16 cellular contexts compared by ENCODE assay signal in genomic region chr10:6748981-6749630, GRCh38.
DNase-seq lines count a peak whose midpoint lies in the region; ATAC-seq, FAIRE-seq and TF ChIP-seq lines count a peak whose summit lies in the region.
"Had no signal": no experiment of that assay in that cellular context is flagged by ENCODE, and none has a peak within 500 bp of the region (broad histone marks: within the 10 kb centered on the region; RNA-seq: fewer than 3 reads in every experiment).

No MANE protein-coding gene starts in this region.

- TF ChIP-seq EP300 in SK-N-SH (IDR thresholded peaks at IDR 0.05; ENCODE audit: borderline replicate concordance in 1 of 2, low read depth in 1 of 2, low read length in 1 of 2): peak in 1 of 2 experiments; percentile 72; a peak in 2 of 4 replicates

- H3K9me2 ChIP-seq in SK-N-SH: no peaks in the 10 kb centered on the region

- peak; percentile 45 for DNase-seq in H54 (ENCODE audit: insufficient read length, low spot score)
- no peak for DNase-seq in SK-N-SH
- peak; percentile 58 to 91 for DNase-seq in fibroblast of lung (ENCODE audit: low read depth in 2 of 2)
- DNase-seq in activated CD8-positive, alpha-beta memory T cell treated with anti-CD3 and anti-CD28 coated beads, Interleukin-2, amount 10 ng/mL, durations not matched to agents 7 days and 5 days: no peak
- DNase-seq in MV-4-11 (lab: John Stamatoyannopoulos, UW): no peak
- DNase-seq in caudate nucleus (lab: John Stamatoyannopoulos, UW): no peak
- no peak for DNase-seq in activated T-helper 2 cell treated with anti-CD3 and anti-CD28 coated beads, Interferon-gamma antibody, Interleukin-2, Interleukin-4, amounts not matched to agents 10 μg/mL and 5 μg/mL and 100 μg/mL, durations not matched to agents 14 hours and 24 hours and 36 hours (ENCODE audit: low spot score)
- DNase-seq: Caco-2, dorsolateral prefrontal cortex, left lung, NCI-H1694, SHP77 had no signal

- peaks cover 0 to 23% of the 10 kb centered on the region in 2 experiments; a peak in 2 of 4 replicates for H3K4me1 ChIP-seq in SK-N-SH (ENCODE audit: control insufficient read depth in 1 of 2, insufficient read depth in 2 of 2, low read depth in 1 of 2, low read length in 1 of 2)
- H3K4me1 ChIP-seq in fibroblast of lung (ENCODE audit: control insufficient read depth, extremely low read depth, insufficient read depth, low read length): peaks cover 7% of the 10 kb centered on the region
- H3K4me1 ChIP-seq in skeletal muscle tissue (ENCODE audit: control insufficient read depth in 3 of 3, insufficient read depth in 3 of 3, low read length in 3 of 3): peaks cover 13 to 27% (median 25%) of the 10 kb centered on the region in 3 donors
- H3K4me1 ChIP-seq: Caco-2, left lung had no signal

- H3K36me3 Mint-ChIP-seq in activated CD8-positive, alpha-beta memory T cell treated with anti-CD3 and anti-CD28 coated beads, Interleukin-2, amount 10 ng/mL, durations not matched to agents 7 days and 5 days: no peaks in the 10 kb centered on the region
- no peaks in the 10 kb centered on the region for H3K36me3 Mint-ChIP-seq in activated T-helper 2 cell treated with anti-CD3 and anti-CD28 coated beads, Interferon-gamma antibody, Interleukin-2, Interleukin-4, amounts not matched to agents 10 μg/mL and 5 μg/mL and 100 μg/mL, durations not matched to agents 14 hours and 24 hours and 36 hours (ENCODE audit: low read depth)
- H3K36me3 Mint-ChIP-seq: activated naive CD8-positive, alpha-beta T cell had no signal

- 16% methylated on average over 5 of the region's 5 CpGs for WGBS in SK-N-SH (ENCODE audit: low lambda C conversion rate)

- H3K27me3 Mint-ChIP-seq in activated CD8-positive, alpha-beta memory T cell treated with anti-CD3 and anti-CD28 coated beads, Interleukin-2, amount 10 ng/mL, durations not matched to agents 7 days and 5 days: peaks cover 30% of the 10 kb centered on the region
- peaks cover 17% of the 10 kb centered on the region for H3K27me3 Mint-ChIP-seq in activated T-helper 2 cell treated with anti-CD3 and anti-CD28 coated beads, Interferon-gamma antibody, Interleukin-2, Interleukin-4, amounts not matched to agents 10 μg/mL and 5 μg/mL and 100 μg/mL, durations not matched to agents 14 hours and 24 hours and 36 hours (ENCODE audit: low read depth)

- H3K9me3 ChIP-seq in SK-N-SH (no peaks in the 10 kb centered on the region), fibroblast of lung (ENCODE audit: control insufficient read depth, insufficient read depth, low read depth, low read length) (no peaks in the 10 kb centered on the region), skeletal muscle tissue (ENCODE audit: control insufficient read depth in 3 of 3, low read length in 3 of 3) (no peaks in the 10 kb centered on the region)
- H3K9me3 ChIP-seq: Caco-2, left lung had no signal

- no peak overlapping the region for H2AFZ ChIP-seq in SK-N-SH (ENCODE audit: low read depth)
- no peak overlapping the region for H2AFZ ChIP-seq in fibroblast of lung (ENCODE audit: low read length)

- POLR2A ChIA-PET in SK-N-SH (lab: Yijun Ruan, JAX): no interaction called here

- ATAC-seq in activated CD8-positive, alpha-beta memory T cell treated with anti-CD3 and anti-CD28 coated beads, Interleukin-2, amount 10 ng/mL, durations not matched to agents 7 days and 5 days: no peak
- ATAC-seq: K562, left lung had no signal

- H3K79me2 ChIP-seq in SK-N-SH (ENCODE audit: insufficient read depth) (no peaks in the 10 kb centered on the region), fibroblast of lung (ENCODE audit: control insufficient read depth, insufficient read depth, low read length) (no peaks in the 10 kb centered on the region)

- TF ChIP-seq POLR2A in H54 (IDR thresholded peaks at IDR 0.05; ENCODE audit: low read depth, low read length): no peak

- no peak overlapping the region for H3K4me3 ChIP-seq in SK-N-SH (ENCODE audit: low read depth in 2 of 2, low read length in 1 of 2)
- H3K4me3 ChIP-seq in fibroblast of lung (replicated peaks in 1 of 4; ENCODE audit: control extremely low read depth in 1 of 4, insufficient read depth in 1 of 4, low read depth in 3 of 4, low read length in 4 of 4): no peak overlapping the region
- no peak overlapping the region for H3K4me3 ChIP-seq in skeletal muscle tissue (ENCODE audit: low read length in 3 of 3)
- H3K4me3 ChIP-seq: dorsolateral prefrontal cortex, K562, left lung, skin epidermis had no signal

- peak overlapping the region in 1 of 2 experiments; percentile 58; a peak in 2 of 4 replicates for H3K27ac ChIP-seq in SK-N-SH (ENCODE audit: low read depth in 2 of 2, low read length in 1 of 2)
- no peak overlapping the region for H3K27ac ChIP-seq in fibroblast of lung (ENCODE audit: insufficient read depth, low read length)
- peak overlapping the region; percentile 12 for H3K27ac ChIP-seq in skeletal muscle tissue (ENCODE audit: low read depth, low read length)
- H3K27ac ChIP-seq in caudate nucleus (ENCODE audit: low read depth, low read length): no peak overlapping the region
- H3K27ac ChIP-seq: dorsolateral prefrontal cortex, left lung, skin epidermis had no signal

- H3K36me3 ChIP-seq in SK-N-SH (replicated peaks in 1 of 2; ENCODE audit: control insufficient read depth in 1 of 2, insufficient read depth in 2 of 2, low read length in 1 of 2): no peaks in the 10 kb centered on the region
- H3K36me3 ChIP-seq in fibroblast of lung (ENCODE audit: control insufficient read depth, insufficient read depth, low read length): no peaks in the 10 kb centered on the region
- no peaks in the 10 kb centered on the region for H3K36me3 ChIP-seq in skeletal muscle tissue (ENCODE audit: control insufficient read depth in 3 of 3, insufficient read depth in 3 of 3, low read length in 3 of 3)
- H3K36me3 ChIP-seq: left lung had no signal

- no peaks in the 10 kb centered on the region for H3K27me3 ChIP-seq in SK-N-SH (ENCODE audit: insufficient read depth)
- H3K27me3 ChIP-seq in fibroblast of lung (ENCODE audit: control insufficient read depth, insufficient read depth, low read length): no peaks in the 10 kb centered on the region
- H3K27me3 ChIP-seq in skeletal muscle tissue (ENCODE audit: control insufficient read depth in 3 of 3, insufficient read depth in 3 of 3, low read length in 3 of 3): no peaks in the 10 kb centered on the region

- H3K4me3 Mint-ChIP-seq in activated CD8-positive, alpha-beta memory T cell treated with anti-CD3 and anti-CD28 coated beads, Interleukin-2, amount 10 ng/mL, durations not matched to agents 7 days and 5 days: no peak overlapping the region
- no peak overlapping the region for H3K4me3 Mint-ChIP-seq in activated T-helper 2 cell treated with anti-CD3 and anti-CD28 coated beads, Interferon-gamma antibody, Interleukin-2, Interleukin-4, amounts not matched to agents 10 μg/mL and 5 μg/mL and 100 μg/mL, durations not matched to agents 14 hours and 24 hours and 36 hours (ENCODE audit: low read depth)
- H3K4me3 Mint-ChIP-seq: activated naive CD8-positive, alpha-beta T cell had no signal

- no peaks in the 10 kb centered on the region for H3K9me3 Mint-ChIP-seq in activated CD8-positive, alpha-beta memory T cell treated with anti-CD3 and anti-CD28 coated beads, Interleukin-2, amount 10 ng/mL, durations not matched to agents 7 days and 5 days (ENCODE audit: low read depth)
- H3K9me3 Mint-ChIP-seq in activated T-helper 2 cell treated with anti-CD3 and anti-CD28 coated beads, Interferon-gamma antibody, Interleukin-2, Interleukin-4, amounts not matched to agents 10 μg/mL and 5 μg/mL and 100 μg/mL, durations not matched to agents 14 hours and 24 hours and 36 hours: peaks cover 5% of the 10 kb centered on the region

- H3K4me2 ChIP-seq in SK-N-SH (peak overlapping the region; percentile 60), fibroblast of lung (ENCODE audit: extremely low read depth, insufficient read depth, low read length) (no peak overlapping the region)

- peaks cover 11% of the 10 kb centered on the region for H3F3A ChIP-seq in SK-N-SH (replicated peaks; ENCODE audit: insufficient read depth)

- H4K20me1 ChIP-seq in SK-N-SH (ENCODE audit: insufficient read depth) (no peaks in the 10 kb centered on the region), fibroblast of lung (ENCODE audit: control insufficient read depth, extremely low read depth, insufficient read depth, low read length) (no peaks in the 10 kb centered on the region)

- H3K4me1 Mint-ChIP-seq in activated CD8-positive, alpha-beta memory T cell treated with anti-CD3 and anti-CD28 coated beads, Interleukin-2, amount 10 ng/mL, durations not matched to agents 7 days and 5 days: no peaks in the 10 kb centered on the region
- H3K4me1 Mint-ChIP-seq in activated T-helper 2 cell treated with anti-CD3 and anti-CD28 coated beads, Interferon-gamma antibody, Interleukin-2, Interleukin-4, amounts not matched to agents 10 μg/mL and 5 μg/mL and 100 μg/mL, durations not matched to agents 14 hours and 24 hours and 36 hours (ENCODE audit: low read depth): no peaks in the 10 kb centered on the region

- no peak overlapping the region for H3K9ac ChIP-seq in SK-N-SH
- H3K9ac ChIP-seq in fibroblast of lung (ENCODE audit: insufficient read depth, low read length): no peak overlapping the region
- no peak overlapping the region for H3K9ac ChIP-seq in skeletal muscle tissue (ENCODE audit: low read depth in 1 of 3, low read length in 3 of 3)

- TF ChIP-seq RAD21 in SK-N-SH (IDR thresholded peaks at IDR 0.05; ENCODE audit: low read length): no peak

- TF ChIP-seq CTCF in SK-N-SH (IDR thresholded peaks at IDR 0.05) (no peak), fibroblast of lung (conservative IDR thresholded peaks at IDR 0.05 in 1 of 2, IDR thresholded peaks at IDR 0.05 in 1 of 2; ENCODE audit: low read depth in 1 of 2, low read length in 2 of 2) (no peak)

- no peak overlapping the region for H3K27ac Mint-ChIP-seq in activated CD8-positive, alpha-beta memory T cell treated with anti-CD3 and anti-CD28 coated beads, Interleukin-2, amount 10 ng/mL, durations not matched to agents 7 days and 5 days
- H3K27ac Mint-ChIP-seq in activated T-helper 2 cell treated with anti-CD3 and anti-CD28 coated beads, Interferon-gamma antibody, Interleukin-2, Interleukin-4, amounts not matched to agents 10 μg/mL and 5 μg/mL and 100 μg/mL, durations not matched to agents 14 hours and 24 hours and 36 hours: no peak overlapping the region
- H3K27ac Mint-ChIP-seq: activated naive CD8-positive, alpha-beta T cell had no signal

- intact Hi-C loops in activated T-helper 2 cell treated with anti-CD3 and anti-CD28 coated beads, Interferon-gamma antibody, Interleukin-2, Interleukin-4, amounts not matched to agents 10 μg/mL and 5 μg/mL and 100 μg/mL, durations not matched to agents 14 hours and 24 hours and 36 hours (cut with micrococcal nuclease): no loop called here

- CTCF ChIA-PET in SK-N-SH (lab: Yijun Ruan, JAX): no interaction called here
- CTCF ChIA-PET in activated CD8-positive, alpha-beta memory T cell treated with anti-CD3 and anti-CD28 coated beads, Interleukin-2, amount 10 ng/mL, durations not matched to agents 7 days and 5 days (lab: Charles Lee): no interaction called here

- FAIRE-seq in H54 (lab: Jason Lieb, UNC): no peak
- FAIRE-seq: K562 had no signal

TF ChIP-seq in SK-N-SH, 30 proteins besides CTCF, POLR2A, EP300 and RAD21 (continues in another document):
- no peak for TF ChIP-seq MEF2A (IDR thresholded peaks at IDR 0.05; ENCODE audit: borderline replicate concordance, low read depth)

Comparison
In these comparisons a context has a peak if more than half of its experiments do, and no peak if none do; other contexts are left out.
1. DNase-seq: peak in H54 (single experiment) and fibroblast of lung (2 of 2); none in SK-N-SH (single experiment), activated CD8-positive, alpha-beta memory T cell treated with anti-CD3 and anti-CD28 coated beads, Interleukin-2, amount 10 ng/mL, durations not matched to agents 7 days and 5 days (single experiment), MV-4-11 (single experiment), caudate nucleus (0 of 61) and activated T-helper 2 cell treated with anti-CD3 and anti-CD28 coated beads, Interferon-gamma antibody, Interleukin-2, Interleukin-4, amounts not matched to agents 10 μg/mL and 5 μg/mL and 100 μg/mL, durations not matched to agents 14 hours and 24 hours and 36 hours (single experiment).